12 cellular contexts compared by ENCODE assay signal in the genomic region with DNA sequence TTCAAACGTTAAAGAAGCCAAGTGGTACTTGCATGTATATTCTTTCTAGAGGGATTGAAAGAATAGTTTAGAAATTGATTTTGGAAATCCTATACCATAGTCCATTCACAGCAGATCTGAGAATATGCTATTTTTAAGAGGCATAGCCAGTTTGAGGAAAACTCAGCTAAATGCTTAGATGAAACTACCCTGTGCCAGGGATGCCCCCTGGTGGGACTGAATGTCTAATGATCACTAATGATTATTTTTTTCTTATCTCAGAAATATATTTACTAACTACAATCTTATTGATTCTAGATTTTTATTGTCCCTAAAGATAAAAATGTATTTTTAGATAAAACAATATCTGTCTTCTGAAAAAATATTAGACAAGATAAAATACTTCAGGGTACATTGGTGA.
DNase-seq lines count a peak whose midpoint lies in the region; ATAC-seq, FAIRE-seq and TF ChIP-seq lines count a peak whose summit lies in the region.
"Had no signal": no experiment of that assay in that cellular context is flagged by ENCODE, and none has a peak within 500 bp of the region (broad histone marks: within the 10 kb centered on the region; RNA-seq: fewer than 3 reads in every experiment).

No MANE protein-coding gene starts in this region.

- no peaks in the 10 kb centered on the region for H3K36me3 Mint-ChIP-seq in Caco-2 (ENCODE audit: insufficient read depth, unreplicated experiment)
- H3K36me3 Mint-ChIP-seq in astrocyte (ENCODE audit: low read depth, unreplicated experiment), result no peaks in the 10 kb centered on the region
- H3K36me3 Mint-ChIP-seq in activated CD4-positive, alpha-beta T cell treated with anti-CD3 and anti-CD28 coated beads for 36 hours (ENCODE audit: low read depth), result no peaks in the 10 kb centered on the region

- H3K79me2 ChIP-seq in KMS-11 (ENCODE audit: insufficient read depth, low read depth) (no peaks in the 10 kb centered on the region), astrocyte (ENCODE audit: insufficient read depth, low read length) (no peaks in the 10 kb centered on the region)

- no peak overlapping the region for H3K27ac ChIP-seq in KMS-11
- no peak overlapping the region for H3K27ac ChIP-seq in astrocyte (ENCODE audit: low read depth, low read length)

- ATAC-seq in HG03025 (IDR thresholded peaks at IDR 0.05; ENCODE audit: low FRiP score, unreplicated experiment), result no peak
- ATAC-seq in HG03432 (IDR thresholded peaks at IDR 0.05; ENCODE audit: unreplicated experiment), result no peak
- no peak for ATAC-seq in activated CD4-positive, alpha-beta T cell treated with anti-CD3 and anti-CD28 coated beads for 36 hours

- H3K27me3 ChIP-seq in Caco-2 (replicated peaks; ENCODE audit: control insufficient read depth, insufficient read depth, low read length), result no peaks in the 10 kb centered on the region
- no peaks in the 10 kb centered on the region for H3K27me3 ChIP-seq in KMS-11 (ENCODE audit: insufficient read depth, low read depth)
- no peaks in the 10 kb centered on the region for H3K27me3 ChIP-seq in astrocyte (ENCODE audit: insufficient read depth, low read length)

- no peak overlapping the region for H2AFZ ChIP-seq in KMS-11 (ENCODE audit: low read depth)
- H2AFZ ChIP-seq in astrocyte (ENCODE audit: low read depth, low read length), result no peak overlapping the region

- H3K4me1 Mint-ChIP-seq in Caco-2 (ENCODE audit: low read depth, unreplicated experiment), result no peaks in the 10 kb centered on the region
- H3K4me1 Mint-ChIP-seq in astrocyte (ENCODE audit: low read depth, unreplicated experiment), result no peaks in the 10 kb centered on the region
- no peaks in the 10 kb centered on the region for H3K4me1 Mint-ChIP-seq in activated CD4-positive, alpha-beta T cell treated with anti-CD3 and anti-CD28 coated beads for 36 hours

- intact Hi-C loops in Caco-2 (cut with micrococcal nuclease; ENCODE audit: unreplicated experiment), result loop anchor here (2.0 kb wide), 1 partner anchor 106 kb away; no protein-coding TSS in a partner anchor
- intact Hi-C loops in cardiac septum (cut with DNase I), result no loop called here
- intact Hi-C loops in activated CD4-positive, alpha-beta T cell treated with anti-CD3 and anti-CD28 coated beads for 36 hours (cut with DNase I, micrococcal nuclease), result no loop called here

- H3K4me2 ChIP-seq in KMS-11 (no peak overlapping the region), astrocyte (ENCODE audit: low read length) (no peak overlapping the region)

- TF ChIP-seq CTCF in Caco-2 (IDR thresholded peaks at IDR 0.05; ENCODE audit: insufficient read depth in 1 of 2, low read depth in 1 of 2, low read length in 1 of 2, severe bottlenecking in 1 of 2, unreplicated experiment in 1 of 2) (peak; percentile 15 to 20), KMS-11 (conservative IDR thresholded peaks at IDR 0.05; ENCODE audit: low read depth, low read length) (peak; percentile 65), astrocyte (IDR thresholded peaks at IDR 0.05; ENCODE audit: insufficient read depth, low read depth, low read length) (peak; percentile 15)

- no peak overlapping the region for H3K4me3 ChIP-seq in Caco-2 (ENCODE audit: low read depth, low read length)
- H3K4me3 ChIP-seq in KMS-11 (IDR thresholded peaks at IDR 0.05; ENCODE audit: insufficient read depth, low read depth, low read length), result no peak overlapping the region
- H3K4me3 ChIP-seq in astrocyte (ENCODE audit: insufficient read depth, low read depth, low read length), result no peak overlapping the region

- no peak overlapping the region for H3K9ac ChIP-seq in KMS-11
- H3K9ac ChIP-seq in astrocyte (ENCODE audit: low read length), result no peak overlapping the region

- H3K27ac Mint-ChIP-seq in Caco-2 (ENCODE audit: unreplicated experiment) (no peak overlapping the region), astrocyte (ENCODE audit: unreplicated experiment) (no peak overlapping the region)
- no peak overlapping the region for H3K27ac Mint-ChIP-seq in activated CD4-positive, alpha-beta T cell treated with anti-CD3 and anti-CD28 coated beads for 36 hours

- no TSS peak for BruUV-seq in Caco-2 (replicated peaks; lab: Mats Ljungman, UMichigan)

- H3K27me3 Mint-ChIP-seq in Caco-2 (ENCODE audit: insufficient read depth, unreplicated experiment) (no peaks in the 10 kb centered on the region), astrocyte (ENCODE audit: low read depth, unreplicated experiment) (no peaks in the 10 kb centered on the region)
- no peaks in the 10 kb centered on the region for H3K27me3 Mint-ChIP-seq in activated CD4-positive, alpha-beta T cell treated with anti-CD3 and anti-CD28 coated beads for 36 hours

- CTCF ChIA-PET in Caco-2 (lab: Charles Lee), result interaction anchor here (1.0 kb wide), 1 partner anchor 106 kb away, joined by 3 read pairs; no protein-coding TSS in a partner anchor
- CTCF ChIA-PET in activated CD4-positive, alpha-beta T cell treated with anti-CD3 and anti-CD28 coated beads for 36 hours (lab: Charles Lee), result no interaction called here

- H3K4me1 ChIP-seq in Caco-2 (no peaks in the 10 kb centered on the region), KMS-11 (ENCODE audit: low read depth, poor library complexity, severe bottlenecking) (no peaks in the 10 kb centered on the region), astrocyte (ENCODE audit: insufficient read depth, low read length) (no peaks in the 10 kb centered on the region)

- FAIRE-seq in astrocyte (lab: Jason Lieb, UNC), result no peak
- FAIRE-seq: HTR-8/SVneo had no signal

- DNase-seq in Caco-2 (peak in 1 of 2 experiments; percentile 13), astrocyte (ENCODE audit: low read depth) (no peak), kidney glomerular epithelial cell (lab: John Stamatoyannopoulos, UW) (peak; percentile 15), cardiac septum (ENCODE audit: low spot score) (no peak)
- DNase-seq in activated CD4-positive, alpha-beta T cell treated with anti-CD3 and anti-CD28 coated beads for 36 hours, result no peak
- DNase-seq: DMS79 treated with DMSO at 0.1 percent for 48 hours, HCEC 1CT, RPMI8226 had no signal

- H4K20me1 ChIP-seq in KMS-11 (ENCODE audit: insufficient read depth), result no peaks in the 10 kb centered on the region
- H4K20me1 ChIP-seq in astrocyte (ENCODE audit: insufficient read depth, low read length), result no peaks in the 10 kb centered on the region

- H3K9me3 ChIP-seq in Caco-2 (no peaks in the 10 kb centered on the region), astrocyte (ENCODE audit: insufficient read depth, low read depth, low read length) (no peaks in the 10 kb centered on the region)

- H3K4me3 Mint-ChIP-seq in Caco-2 (ENCODE audit: unreplicated experiment) (no peak overlapping the region), astrocyte (ENCODE audit: unreplicated experiment) (no peak overlapping the region)
- H3K4me3 Mint-ChIP-seq in activated CD4-positive, alpha-beta T cell treated with anti-CD3 and anti-CD28 coated beads for 36 hours, result no peak overlapping the region

- no peaks in the 10 kb centered on the region for H3K9me3 Mint-ChIP-seq in Caco-2 (ENCODE audit: unreplicated experiment)
- H3K9me3 Mint-ChIP-seq in astrocyte (ENCODE audit: unreplicated experiment), result no peaks in the 10 kb centered on the region
- H3K9me3 Mint-ChIP-seq in activated CD4-positive, alpha-beta T cell treated with anti-CD3 and anti-CD28 coated beads for 36 hours (ENCODE audit: low read depth), result no peaks in the 10 kb centered on the region

- POLR2A ChIA-PET in Caco-2 (lab: Charles Lee), result no interaction called here
- POLR2A ChIA-PET in activated CD4-positive, alpha-beta T cell treated with anti-CD3 and anti-CD28 coated beads for 36 hours (lab: Charles Lee), result no interaction called here

- H3K36me3 ChIP-seq in Caco-2 (ENCODE audit: control insufficient read depth, insufficient read depth, low read length) (no peaks in the 10 kb centered on the region), KMS-11 (ENCODE audit: insufficient read depth) (no peaks in the 10 kb centered on the region), astrocyte (ENCODE audit: insufficient read depth, low read length) (no peaks in the 10 kb centered on the region)

Comparison
In these comparisons a context has a peak if more than half of its experiments do, and no peak if none do; other contexts are left out.
1. CTCF ChIP-seq: peak in every context shown above with its lines; median percentile 65 in KMS-11; 18 in Caco-2; 15 in astrocyte.